In the genomic region with DNA sequence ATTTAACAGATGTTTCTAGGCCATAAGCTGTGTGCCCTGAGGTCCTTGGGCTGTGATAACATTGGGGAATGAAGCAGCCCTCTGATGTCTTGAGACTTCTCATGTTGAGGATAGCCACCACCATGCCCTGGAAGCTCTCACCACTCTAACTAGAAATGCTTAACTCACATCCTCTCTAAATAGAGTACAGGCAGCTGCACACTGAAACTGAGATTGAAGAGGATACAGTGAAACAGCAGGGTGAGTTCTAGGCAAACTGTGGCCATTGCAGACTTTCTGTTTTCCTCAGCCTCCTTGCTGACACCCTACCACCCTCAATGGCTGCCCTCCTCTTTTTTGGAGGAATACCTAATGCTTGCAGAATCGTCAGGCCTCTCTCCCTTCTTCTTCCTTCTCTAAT, we compare ENCODE assay signal across 24 cellular contexts. TPM values are rescaled to one million over a fixed set of nuclear protein-coding genes. Genes with fewer than 3 reads are reported as not detected.
A peak's percentile ranks its signal among the peaks of the same experiment; 100 is the strongest.
DNase-seq lines count a peak whose midpoint lies in the region; ATAC-seq, FAIRE-seq and TF ChIP-seq lines count a peak whose summit lies in the region.
"Had no signal": no experiment of that assay in that cellular context is flagged by ENCODE, and none has a peak within 500 bp of the region (broad histone marks: within the 10 kb centered on the region; RNA-seq: fewer than 3 reads in every experiment).

No MANE protein-coding gene starts in this region.

- TF ChIP-seq POLR2A in H54 (IDR thresholded peaks at IDR 0.05; ENCODE audit: low read depth, low read length): no peak

- ATAC-seq in GM18517 (IDR thresholded peaks at IDR 0.05; ENCODE audit: unreplicated experiment) (peak; percentile 60), GM19467 (IDR thresholded peaks at IDR 0.05; ENCODE audit: unreplicated experiment) (peak; percentile 72), HG02642 (IDR thresholded peaks at IDR 0.05; ENCODE audit: poor library complexity, unreplicated experiment) (peak; percentile 64), HG03432 (IDR thresholded peaks at IDR 0.05; ENCODE audit: unreplicated experiment) (peak; percentile 50), left ventricle myocardium superior (no peak)
- ATAC-seq: activated CD4-positive, CD25-positive, alpha-beta regulatory T cell treated with anti-CD3 and anti-CD28 coated beads, Interleukin-2, amount 50 U/mL, for 24 hours; naive thymus-derived CD8-positive, alpha-beta T cell had no signal

- no peak for FAIRE-seq in H54 (lab: Jason Lieb, UNC)
- FAIRE-seq: endothelial cell of umbilical vein, kidney had no signal

- intact Hi-C loops in left ventricle myocardium superior (cut with micrococcal nuclease) (no loop called here), posterior vena cava (cut with DNase I) (loop anchor here in 1 of 2 donors (5.0 kb wide), 1 partner anchor 204 kb away; no protein-coding TSS in a partner anchor)

- DNase-seq in H54 (ENCODE audit: insufficient read length, low spot score) (no peak), left ventricle myocardium superior (no peak), posterior vena cava (ENCODE audit: low spot score) (no peak), Ammon's horn (ENCODE audit: low spot score) (no peak)
- DNase-seq: ACHN; brain microvascular endothelial cell; DMS 273 treated with DMSO at 0.1 percent for 48 hours; GDM1; Karpas-422; kidney; naive thymus-derived CD8-positive, alpha-beta T cell; NCI-H1417; NCI-H82; Peyer's patch; SK-N-SH; stimulated activated CD4-positive, alpha-beta T cell treated with anti-CD3 and anti-CD28 coated beads, Interleukin-2, amount 100 ng/mL, for 48 hours; T1000 had no signal

RNA-seq across cellular contexts. Expression of gene UTP15, which starts 22.4 kb away (rescaled TPM):
- 11.3 TPM for total RNA-seq in left ventricle myocardium superior
- 10 to 100 TPM; 17.6 to 17.7 TPM for total RNA-seq in posterior vena cava

RNA-seq across cellular contexts. Expression of gene ANKRA2, which starts 22.5 kb away (rescaled TPM):
- total RNA-seq in left ventricle myocardium superior (14.1 TPM), posterior vena cava (10 to 100 TPM; 19.1 to 19.7 TPM)

RNA-seq across cellular contexts. Expression of gene ARHGEF28, which starts 38.1 kb away (rescaled TPM):
- total RNA-seq in left ventricle myocardium superior (3.5 TPM), posterior vena cava (10 to 100 TPM; 12.7 to 13.0 TPM)
- total RNA-seq: activated CD8-positive, alpha-beta memory T cell treated with anti-CD3 and anti-CD28 coated beads for 36 hours had no signal
